18 cellular contexts compared by ENCODE assay signal in the genomic region with DNA sequence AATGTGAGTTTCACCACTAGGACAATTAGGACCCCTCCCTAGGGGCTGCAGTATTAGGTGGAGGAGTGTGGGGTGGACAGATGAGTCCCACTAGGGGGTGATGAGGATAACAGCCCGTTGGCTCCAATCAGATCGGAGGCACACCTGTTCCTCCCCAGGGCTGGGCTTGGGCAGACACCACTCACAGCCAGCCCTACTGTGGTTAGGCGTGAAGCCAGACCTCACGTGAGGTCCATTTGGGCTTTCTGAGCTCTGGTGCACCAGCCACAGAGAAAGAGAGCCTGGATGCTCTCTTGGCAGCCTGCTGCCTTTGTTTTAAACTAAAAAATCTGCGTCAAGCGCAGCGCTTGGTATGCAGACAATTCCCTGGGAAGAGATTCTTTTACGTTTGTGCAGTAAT.
"Had no signal": no experiment of that assay in that cellular context is flagged by ENCODE, and none has a peak within 500 bp of the region (broad histone marks: within the 10 kb centered on the region; RNA-seq: fewer than 3 reads in every experiment).

No MANE protein-coding gene starts in this region.

- DNase-seq: colonic mucosa; effector CD8-positive, alpha-beta T cell; heart right ventricle; mammary epithelial cell; naive thymus-derived CD8-positive, alpha-beta T cell; psoas muscle; right lobe of liver; spleen; stimulated activated CD4-positive, alpha-beta T cell treated with anti-CD3 and anti-CD28 coated beads, Interleukin-15, amount 100 ng/mL, for 24 hours; stimulated activated CD4-positive, alpha-beta T cell treated with anti-CD3 and anti-CD28 coated beads, Interleukin-1b, Interleukin-23, amount 100 ng/mL, for 48 hours; stimulated activated CD4-positive, alpha-beta T cell treated with anti-CD3 and anti-CD28 coated beads, Interleukin-4, amount 100 ng/mL, for 24 hours; uterus had no signal

- H3K27me3 ChIP-seq: colonic mucosa, right lobe of liver, upper lobe of left lung, uterus had no signal

- H3K9ac ChIP-seq: parathyroid adenoma had no signal

- H3K9me3 ChIP-seq: colonic mucosa, right lobe of liver had no signal

- ATAC-seq: esophagus mucosa; heart right ventricle; left lobe of liver; naive thymus-derived CD8-positive, alpha-beta T cell; psoas muscle; right lobe of liver; stimulated activated memory B cell treated with anti-CD40 and anti-IgM and Interleukin-4, amounts not matched to agents 10 μg/mL and 1 μg/mL and 100 μg/mL, for 72 hours had no signal

- H3K27ac ChIP-seq: colonic mucosa, heart right ventricle, parathyroid adenoma, psoas muscle, right lobe of liver, spleen, tibial artery, upper lobe of left lung, uterus had no signal

- H3K4me1 ChIP-seq: colonic mucosa, heart right ventricle, parathyroid adenoma, psoas muscle, right lobe of liver, tibial artery, upper lobe of left lung, uterus had no signal

- H3K36me3 ChIP-seq: colonic mucosa, heart right ventricle, right lobe of liver, spleen, tibial artery, upper lobe of left lung, uterus had no signal

- H3K4me3 ChIP-seq: colonic mucosa, heart right ventricle, psoas muscle, right lobe of liver, spleen, tibial artery, upper lobe of left lung, uterus had no signal

- H2AFZ ChIP-seq: parathyroid adenoma had no signal

- H3K79me2 ChIP-seq: parathyroid adenoma had no signal
